Comparison of ENCODE assay signal across 1 cellular context in the genomic region with DNA sequence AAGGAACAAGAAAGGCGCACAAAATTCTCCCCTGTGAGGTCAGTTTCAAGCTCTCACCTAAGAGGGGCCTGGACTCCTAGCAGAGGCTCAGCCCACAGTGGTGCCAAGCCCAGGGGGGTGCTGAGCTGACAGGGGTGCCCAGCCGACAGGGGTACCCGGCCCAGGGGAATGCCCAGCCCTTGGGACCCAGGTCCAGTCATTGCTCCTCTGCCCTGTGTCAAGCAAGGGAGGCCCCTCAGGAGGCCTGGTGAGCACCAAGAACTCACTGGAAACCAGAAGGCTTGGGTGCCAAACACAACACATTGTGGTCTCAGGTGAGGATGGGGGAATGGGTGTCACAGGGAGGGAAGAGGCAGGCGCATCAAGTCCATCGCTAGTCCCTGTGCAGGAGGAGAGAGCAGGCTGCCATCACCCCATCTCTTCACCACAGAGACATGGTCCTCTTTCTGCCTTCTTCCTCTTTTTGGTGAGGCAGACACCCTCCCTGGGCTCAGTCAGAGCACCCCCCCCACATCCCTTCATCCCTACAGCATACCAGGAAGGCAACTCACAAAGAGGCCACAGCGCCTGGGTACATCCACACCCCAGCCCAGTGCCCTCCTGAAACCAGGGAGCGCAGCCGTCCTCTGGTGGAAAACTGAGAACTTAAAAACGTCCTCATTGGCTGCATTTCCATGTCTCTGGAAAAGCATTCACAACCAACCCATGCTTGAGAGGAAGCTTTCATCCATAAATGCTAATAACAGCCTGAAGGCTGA.
TF ChIP-seq lines count a peak whose summit lies in the region.

No MANE protein-coding gene starts in this region.

TF ChIP-seq in IMR-90, 13 proteins besides CTCF, POLR2A, EP300 and RAD21:
- TF ChIP-seq NFE2L2 (IDR thresholded peaks at IDR 0.05; ENCODE audit: low read depth, low read length) (no peak), MAZ (IDR thresholded peaks at IDR 0.05; ENCODE audit: borderline replicate concordance, low read depth, low read length) (no peak), SMC3 (IDR thresholded peaks at IDR 0.05; ENCODE audit: low read depth, low read length) (no peak), FOS (IDR thresholded peaks at IDR 0.05; ENCODE audit: low read depth, low read length) (no peak), CHD1 (IDR thresholded peaks at IDR 0.05; ENCODE audit: low read depth, low read length) (no peak), RFX5 (IDR thresholded peaks at IDR 0.05; ENCODE audit: low read depth, low read length) (no peak), MAFK (IDR thresholded peaks at IDR 0.05; ENCODE audit: low read depth, low read length) (no peak), BHLHE40 (IDR thresholded peaks at IDR 0.05; ENCODE audit: low read depth, low read length) (no peak), RCOR1 (IDR thresholded peaks at IDR 0.05; ENCODE audit: insufficient replicate concordance, low read length) (no peak), CEBPB (IDR thresholded peaks at IDR 0.05; ENCODE audit: low read depth, low read length) (no peak), MXI1 (IDR thresholded peaks at IDR 0.05; ENCODE audit: borderline replicate concordance, low read depth, low read length) (no peak)
- TF ChIP-seq, protein P1, sequence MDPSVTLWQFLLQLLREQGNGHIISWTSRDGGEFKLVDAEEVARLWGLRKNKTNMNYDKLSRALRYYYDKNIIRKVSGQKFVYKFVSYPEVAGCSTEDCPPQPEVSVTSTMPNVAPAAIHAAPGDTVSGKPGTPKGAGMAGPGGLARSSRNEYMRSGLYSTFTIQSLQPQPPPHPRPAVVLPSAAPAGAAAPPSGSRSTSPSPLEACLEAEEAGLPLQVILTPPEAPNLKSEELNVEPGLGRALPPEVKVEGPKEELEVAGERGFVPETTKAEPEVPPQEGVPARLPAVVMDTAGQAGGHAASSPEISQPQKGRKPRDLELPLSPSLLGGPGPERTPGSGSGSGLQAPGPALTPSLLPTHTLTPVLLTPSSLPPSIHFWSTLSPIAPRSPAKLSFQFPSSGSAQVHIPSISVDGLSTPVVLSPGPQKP (IDR thresholded peaks at IDR 0.05; ENCODE audit: borderline replicate concordance, low read depth, low read length), result no peak
- TF ChIP-seq, protein P2, sequence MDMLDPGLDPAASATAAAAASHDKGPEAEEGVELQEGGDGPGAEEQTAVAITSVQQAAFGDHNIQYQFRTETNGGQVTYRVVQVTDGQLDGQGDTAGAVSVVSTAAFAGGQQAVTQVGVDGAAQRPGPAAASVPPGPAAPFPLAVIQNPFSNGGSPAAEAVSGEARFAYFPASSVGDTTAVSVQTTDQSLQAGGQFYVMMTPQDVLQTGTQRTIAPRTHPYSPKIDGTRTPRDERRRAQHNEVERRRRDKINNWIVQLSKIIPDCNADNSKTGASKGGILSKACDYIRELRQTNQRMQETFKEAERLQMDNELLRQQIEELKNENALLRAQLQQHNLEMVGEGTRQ (IDR thresholded peaks at IDR 0.05; ENCODE audit: low read depth, low read length), result no peak
